Comparison of ENCODE assay signal across 1 cellular context in genomic region chr6:159715168-159715567, GRCh38.
TF ChIP-seq lines count a peak whose summit lies in the region.

No MANE protein-coding gene starts in this region.

TF ChIP-seq in HepG2, 621 proteins besides CTCF, POLR2A, EP300 and RAD21:
- TF ChIP-seq GABPA (IDR thresholded peaks at IDR 0.05; ENCODE audit: low read depth, low read length) (no peak), GABPA (CRISPR knock-in tag; IDR thresholded peaks at IDR 0.05; ENCODE audit: low read depth) (0 out of 2 replicates have a peak, but pooled peaks have one; percentile 21), YEATS2 (CRISPR knock-in tag; IDR thresholded peaks at IDR 0.05; ENCODE audit: borderline replicate concordance) (no peak)
